13 cellular contexts compared by ENCODE assay signal in the genomic region with DNA sequence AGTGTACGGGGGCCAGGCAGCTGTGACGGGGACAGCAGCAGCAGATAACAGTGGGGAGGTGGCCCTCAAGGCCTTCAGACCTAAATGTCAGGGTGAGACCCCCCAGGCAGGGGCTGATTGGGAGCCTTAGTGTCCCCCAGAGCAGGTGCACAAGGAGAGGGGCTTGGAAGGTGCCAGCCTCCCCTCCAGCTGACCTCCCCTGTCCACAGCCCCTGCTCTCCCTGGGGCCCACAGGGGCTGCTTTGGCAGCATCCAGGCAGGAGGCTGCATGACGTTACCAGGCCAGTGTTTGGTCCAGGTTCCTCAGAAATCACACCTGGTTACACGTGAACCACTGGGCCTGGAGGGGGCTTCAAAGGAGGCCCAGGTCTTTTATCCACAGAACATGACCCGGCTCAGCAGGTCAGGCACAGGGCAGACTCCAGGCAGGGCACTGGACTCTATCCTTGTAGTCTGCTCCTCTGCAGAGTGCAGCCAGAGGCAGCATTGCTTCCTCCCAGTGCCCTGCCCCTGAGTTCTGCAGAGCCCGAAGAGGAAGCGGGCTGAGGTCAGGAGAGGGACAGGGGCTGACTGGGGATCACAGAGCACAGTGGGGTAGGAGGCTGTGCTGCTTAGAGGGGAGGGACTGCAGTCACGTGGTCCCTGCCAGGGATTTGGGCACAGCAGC. TPM values are rescaled to one million over a fixed set of nuclear protein-coding genes. Genes with fewer than 3 reads are reported as not detected.
DNase-seq lines count a peak whose midpoint lies in the region; ATAC-seq and TF ChIP-seq lines count a peak whose summit lies in the region.
"Had no signal": no experiment of that assay in that cellular context is flagged by ENCODE, and none has a peak within 500 bp of the region (broad histone marks: within the 10 kb centered on the region; RNA-seq: fewer than 3 reads in every experiment).

No MANE protein-coding gene starts in this region.

- peaks cover 7% of the 10 kb centered on the region for H3K36me3 ChIP-seq in endodermal cell (ENCODE audit: control insufficient read depth, insufficient read depth, low read length)
- H3K36me3 ChIP-seq in CD8-positive, alpha-beta T cell (ENCODE audit: insufficient read depth, low read length), result no peaks in the 10 kb centered on the region

- CTCF ChIA-PET in RWPE1 (lab: Yijun Ruan, JAX), result interaction anchor here (1.0 kb wide), 1 partner anchor 8 kb away, joined by 3 read pairs; no protein-coding TSS in a partner anchor
- CTCF ChIA-PET in CD8-positive, alpha-beta T cell (lab: Charles Lee), result interaction anchor here (8.6 kb wide), 1 partner anchor 8 kb away, joined by 71 read pairs; no protein-coding TSS in a partner anchor

- peak overlapping the region; percentile 13 for H3K4me3 Mint-ChIP-seq in endodermal cell
- peak overlapping the region; percentile 86 for H3K4me3 Mint-ChIP-seq in neural crest cell
- H3K4me3 Mint-ChIP-seq in HFFc6, result no peak overlapping the region
- no peak overlapping the region for H3K4me3 Mint-ChIP-seq in activated CD4-positive, alpha-beta T cell treated with anti-CD3 and anti-CD28 coated beads, Interleukin-2, amount 10 ng/mL, durations not matched to agents 24 days and 14 days
- H3K4me3 Mint-ChIP-seq in CD8-positive, alpha-beta T cell, result no peak overlapping the region

- TF ChIP-seq CTCF in RWPE1 (conservative IDR thresholded peaks at IDR 0.05; ENCODE audit: low read depth) (no peak), endodermal cell (conservative IDR thresholded peaks at IDR 0.05) (no peak), neural crest cell (conservative IDR thresholded peaks at IDR 0.05) (no peak), HFFc6 (IDR thresholded peaks at IDR 0.05) (no peak)
- no peak for TF ChIP-seq CTCF in CD8-positive, alpha-beta T cell (IDR thresholded peaks at IDR 0.05)

- ATAC-seq in HG03521 (IDR thresholded peaks at IDR 0.05; ENCODE audit: unreplicated experiment), result no peak
- ATAC-seq in CD8-positive, alpha-beta T cell, result no peak
- ATAC-seq: SK-N-SH treated with all-trans-retinoic acid at 6 μM for 48 hours had no signal

- no peaks in the 10 kb centered on the region for H3K36me3 Mint-ChIP-seq in endodermal cell (ENCODE audit: low read depth)
- no peaks in the 10 kb centered on the region for H3K36me3 Mint-ChIP-seq in neural crest cell (ENCODE audit: low read depth)
- peaks cover 4% of the 10 kb centered on the region; the same call in 1 of the 2 replicates for H3K36me3 Mint-ChIP-seq in HFFc6 (ENCODE audit: low read depth)
- H3K36me3 Mint-ChIP-seq in activated CD4-positive, alpha-beta T cell treated with anti-CD3 and anti-CD28 coated beads, Interleukin-2, amount 10 ng/mL, durations not matched to agents 24 days and 14 days (ENCODE audit: low read depth), result peaks cover 12% of the 10 kb centered on the region
- H3K36me3 Mint-ChIP-seq in CD8-positive, alpha-beta T cell, result peaks cover 1% of the 10 kb centered on the region

- H3K27ac Mint-ChIP-seq in endodermal cell, result no peak overlapping the region
- no peak overlapping the region for H3K27ac Mint-ChIP-seq in neural crest cell (ENCODE audit: unreplicated experiment)
- no peak overlapping the region for H3K27ac Mint-ChIP-seq in HFFc6
- no peak overlapping the region for H3K27ac Mint-ChIP-seq in activated CD4-positive, alpha-beta T cell treated with anti-CD3 and anti-CD28 coated beads, Interleukin-2, amount 10 ng/mL, durations not matched to agents 24 days and 14 days
- no peak overlapping the region for H3K27ac Mint-ChIP-seq in CD8-positive, alpha-beta T cell

- peaks cover 11% of the 10 kb centered on the region for H3K27me3 ChIP-seq in endodermal cell (ENCODE audit: control insufficient read depth, insufficient read depth, low read length, poor library complexity, severe bottlenecking)
- H3K27me3 ChIP-seq in CD8-positive, alpha-beta T cell (ENCODE audit: insufficient read depth, low read length), result peaks cover 5% of the 10 kb centered on the region

- peak; percentile 74 for DNase-seq in CD1c-positive myeloid dendritic cell (ENCODE audit: extremely low spot score)
- DNase-seq in RWPE1 (ENCODE audit: low spot score), result no peak
- DNase-seq in endodermal cell, result no peak
- DNase-seq in neural crest cell (ENCODE audit: low read depth, low spot score), result no peak
- DNase-seq in HFFc6, result no peak
- DNase-seq in activated CD4-positive, alpha-beta T cell treated with anti-CD3 and anti-CD28 coated beads, Interleukin-2, amount 10 ng/mL, durations not matched to agents 24 days and 14 days, result no peak
- DNase-seq in CD8-positive, alpha-beta T cell, result no peak
- DNase-seq: activated T-cell treated with anti-CD3 and anti-CD28 coated beads, Interleukin-2, amount 50 U/mL, for 4 hours; NCI-H2107; stimulated activated CD4-positive, alpha-beta T cell treated with anti-CD3 and anti-CD28 coated beads, Interleukin-2, amount 100 ng/mL, for 48 hours had no signal

- 86 to 89% methylated on average over 5 to 8 of the region's 8 CpGs for WGBS in endodermal cell (ENCODE audit: insufficient coverage in 1 of 2, insufficient read length in 1 of 2), 2 experiments

- peaks cover 39% of the 10 kb centered on the region for H3K4me1 Mint-ChIP-seq in endodermal cell
- peaks cover 37% of the 10 kb centered on the region for H3K4me1 Mint-ChIP-seq in neural crest cell
- H3K4me1 Mint-ChIP-seq in HFFc6 (ENCODE audit: low read depth), result peaks cover 32% of the 10 kb centered on the region
- H3K4me1 Mint-ChIP-seq in activated CD4-positive, alpha-beta T cell treated with anti-CD3 and anti-CD28 coated beads, Interleukin-2, amount 10 ng/mL, durations not matched to agents 24 days and 14 days, result peaks cover 25% of the 10 kb centered on the region
- peaks cover 37% of the 10 kb centered on the region for H3K4me1 Mint-ChIP-seq in CD8-positive, alpha-beta T cell (ENCODE audit: low read depth)

- H3K9me3 Mint-ChIP-seq in endodermal cell (no peaks in the 10 kb centered on the region), neural crest cell (no peaks in the 10 kb centered on the region), HFFc6 (no peaks in the 10 kb centered on the region)
- H3K9me3 Mint-ChIP-seq in activated CD4-positive, alpha-beta T cell treated with anti-CD3 and anti-CD28 coated beads, Interleukin-2, amount 10 ng/mL, durations not matched to agents 24 days and 14 days, result no peaks in the 10 kb centered on the region
- H3K9me3 Mint-ChIP-seq in CD8-positive, alpha-beta T cell, result no peaks in the 10 kb centered on the region
- H3K9me3 Mint-ChIP-seq: activated T-cell treated with anti-CD3 and anti-CD28 coated beads, Interleukin-2, amount 50 U/mL, for 4 hours; stimulated activated effector memory CD8-positive, alpha-beta T cell treated with anti-CD3 and anti-CD28 coated beads, Interleukin-12 subunit alpha, Interleukin-12 subunit beta, amount 100 ng/mL, for 72 hours had no signal

- H3K27me3 Mint-ChIP-seq in endodermal cell (ENCODE audit: insufficient read depth) (peaks cover 14% of the 10 kb centered on the region), neural crest cell (ENCODE audit: low read depth) (peaks cover 13% of the 10 kb centered on the region), HFFc6 (ENCODE audit: insufficient read depth) (peaks cover 5% of the 10 kb centered on the region)
- peaks cover 16% of the 10 kb centered on the region for H3K27me3 Mint-ChIP-seq in activated CD4-positive, alpha-beta T cell treated with anti-CD3 and anti-CD28 coated beads, Interleukin-2, amount 10 ng/mL, durations not matched to agents 24 days and 14 days
- peaks cover 5% of the 10 kb centered on the region for H3K27me3 Mint-ChIP-seq in CD8-positive, alpha-beta T cell (ENCODE audit: low read depth)

- no peak overlapping the region for H3K4me3 ChIP-seq in endodermal cell (ENCODE audit: low read length)
- no peak overlapping the region for H3K4me3 ChIP-seq in CD8-positive, alpha-beta T cell (ENCODE audit: low read depth, low read length)

- peaks cover 23% of the 10 kb centered on the region for H3K4me1 ChIP-seq in endodermal cell (ENCODE audit: control insufficient read depth, insufficient read depth, low read length)
- peaks cover 35% of the 10 kb centered on the region for H3K4me1 ChIP-seq in CD8-positive, alpha-beta T cell (ENCODE audit: insufficient read depth, low read length)

- no peaks in the 10 kb centered on the region for H3K9me3 ChIP-seq in endodermal cell (ENCODE audit: control insufficient read depth, low read length)
- H3K9me3 ChIP-seq in CD8-positive, alpha-beta T cell (ENCODE audit: low read length), result no peaks in the 10 kb centered on the region

- H3K9ac ChIP-seq in endodermal cell (ENCODE audit: extremely low read depth, low read length, poor library complexity, severe bottlenecking), result no peak overlapping the region

- POLR2A ChIA-PET in RWPE1 (lab: Yijun Ruan, JAX; ENCODE audit: low non-redundant PET), result no interaction called here
- POLR2A ChIA-PET in CD8-positive, alpha-beta T cell (lab: Charles Lee), result no interaction called here

- intact Hi-C loops in activated CD4-positive, alpha-beta T cell treated with anti-CD3 and anti-CD28 coated beads, Interleukin-2, amount 10 ng/mL, durations not matched to agents 24 days and 14 days (cut with micrococcal nuclease), result no loop called here
- intact Hi-C loops in CD8-positive, alpha-beta T cell (cut with DNase I, micrococcal nuclease), result loop anchor here in 1 of 2 experiments (10.0 kb wide), 1 partner anchor 192 kb away; a partner anchor contains a TSS

- peak overlapping the region; percentile 100 for H3K27ac ChIP-seq in RWPE1
- no peak overlapping the region for H3K27ac ChIP-seq in endodermal cell (ENCODE audit: low read depth, low read length)
- no peak overlapping the region for H3K27ac ChIP-seq in CD8-positive, alpha-beta T cell (ENCODE audit: low read depth, low read length)

RNA-seq across cellular contexts. Expression of a gene that starts 2.6 kb away (rescaled TPM):
- total RNA-seq in endodermal cell (1 to 10 TPM; 7.4 to 7.9 TPM), neural crest cell (10.9 and 12.5 TPM in 2 replicates)
- 4.5 TPM for polyA plus RNA-seq in endodermal cell (2013, experiment 1 of 2)
- 4.1 TPM for polyA plus RNA-seq in endodermal cell (2013, experiment 2 of 2)
- total RNA-seq in HFFc6 (2021; fragmentation: NEBNext Ultra II Directional; extraction: Animal tissue kit (Norgen Biotek cat#: 25700)), result 10 to 100 TPM; 12.0 to 14.9 (median 13.4) TPM
- total RNA-seq in activated CD4-positive, alpha-beta T cell treated with anti-CD3 and anti-CD28 coated beads, Interleukin-2, amount 10 ng/mL, durations not matched to agents 24 days and 14 days, result 22.7 and 23.6 TPM in 2 replicates
- 10 to 100 TPM; 10.9 to 11.6 TPM for total RNA-seq in CD8-positive, alpha-beta T cell

RNA-seq across cellular contexts. Expression of a gene that starts 3.8 kb away (rescaled TPM):
- total RNA-seq in endodermal cell (100 to 1,000 TPM; 602 to 920 TPM), neural crest cell (961 and 996 TPM in 2 replicates)
- polyA plus RNA-seq in endodermal cell (2013, experiment 1 of 2), result 1,216 TPM
- polyA plus RNA-seq in endodermal cell (2013, experiment 2 of 2), result 1,012 TPM
- 10 to 100 TPM; 16.6 to 31.3 (median 19.4) TPM for total RNA-seq in HFFc6 (2021; fragmentation: NEBNext Ultra II Directional; extraction: Animal tissue kit (Norgen Biotek cat#: 25700))
- 14.2 and 21.1 TPM in 2 replicates for total RNA-seq in activated CD4-positive, alpha-beta T cell treated with anti-CD3 and anti-CD28 coated beads, Interleukin-2, amount 10 ng/mL, durations not matched to agents 24 days and 14 days
- total RNA-seq in CD8-positive, alpha-beta T cell, result 1 to 10 TPM; 6.5 TPM

RNA-seq across cellular contexts. Expression of a gene that starts 36.1 kb away (rescaled TPM):
- total RNA-seq in endodermal cell (10 to 100 TPM; 27.6 to 28.1 TPM), neural crest cell (32.1 and 33.5 TPM in 2 replicates)
- polyA plus RNA-seq in endodermal cell (2013, experiment 1 of 2), result 20.2 TPM
- 20.5 TPM for polyA plus RNA-seq in endodermal cell (2013, experiment 2 of 2)
- total RNA-seq in HFFc6 (2021; fragmentation: NEBNext Ultra II Directional; extraction: Animal tissue kit (Norgen Biotek cat#: 25700)), result 10 to 100 TPM; 22.6 to 25.8 (median 23.6) TPM
- total RNA-seq in activated CD4-positive, alpha-beta T cell treated with anti-CD3 and anti-CD28 coated beads, Interleukin-2, amount 10 ng/mL, durations not matched to agents 24 days and 14 days, result 32.1 and 33.9 TPM in 2 replicates
- total RNA-seq in CD8-positive, alpha-beta T cell, result 10 to 100 TPM; 46.2 to 46.3 TPM

RNA-seq across cellular contexts. Expression of a gene that starts 36.4 kb away (rescaled TPM):
- 10 to 100 TPM; 30.1 to 39.8 TPM for total RNA-seq in endodermal cell
- polyA plus RNA-seq in endodermal cell (2013, experiment 1 of 2), result 34.9 TPM
- 38.8 TPM for polyA plus RNA-seq in endodermal cell (2013, experiment 2 of 2)
- total RNA-seq in neural crest cell, result 33.7 and 37.2 TPM in 2 replicates
- 10 to 100 TPM; 38.7 to 54.8 (median 46.9) TPM for total RNA-seq in HFFc6 (2021; fragmentation: NEBNext Ultra II Directional; extraction: Animal tissue kit (Norgen Biotek cat#: 25700))
- 38.4 and 41.2 TPM in 2 replicates for total RNA-seq in activated CD4-positive, alpha-beta T cell treated with anti-CD3 and anti-CD28 coated beads, Interleukin-2, amount 10 ng/mL, durations not matched to agents 24 days and 14 days
- total RNA-seq in CD8-positive, alpha-beta T cell, result 10 to 100 TPM; 11.6 to 13.4 TPM

Comparison
In these comparisons a context has a peak if more than half of its experiments do, and no peak if none do; other contexts are left out.
1. H3K4me3 Mint-ChIP-seq: peak in endodermal cell (single experiment) and neural crest cell (single experiment); none in HFFc6 (single experiment), activated CD4-positive, alpha-beta T cell treated with anti-CD3 and anti-CD28 coated beads, Interleukin-2, amount 10 ng/mL, durations not matched to agents 24 days and 14 days (single experiment) and CD8-positive, alpha-beta T cell (single experiment).
2. RNA of a gene that starts 3.8 kb away (total RNA-seq): 961 to 996 TPM in neural crest cell and 602 to 920 TPM in endodermal cell; 14.2 to 21.1 TPM in activated CD4-positive, alpha-beta T cell treated with anti-CD3 and anti-CD28 coated beads, Interleukin-2, amount 10 ng/mL, durations not matched to agents 24 days and 14 days, 16.6 to 31.3 TPM in HFFc6 and 6.5 TPM in CD8-positive, alpha-beta T cell; every median in the first group is over 10 times any median in the second.